In the genomic region with DNA sequence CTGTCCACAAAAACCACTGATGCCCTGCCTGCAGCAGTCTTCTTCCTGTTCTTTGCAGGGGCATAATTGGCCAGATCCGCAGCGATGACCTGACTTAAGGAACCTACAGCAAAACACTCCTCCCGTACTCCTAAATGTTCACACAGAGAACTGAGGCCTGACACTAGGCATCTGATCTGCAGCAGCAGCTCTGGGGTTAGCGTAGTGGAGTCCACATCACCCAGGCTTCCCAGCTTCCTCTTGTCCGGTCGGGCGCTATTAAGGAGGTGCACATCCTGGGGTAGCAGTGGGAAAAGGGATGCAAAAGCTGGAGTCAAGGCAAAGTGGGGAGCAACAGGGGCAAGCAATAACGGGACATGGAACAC, we compare ENCODE assay signal across 8 cellular contexts. TPM values are rescaled to one million over a fixed set of nuclear protein-coding genes. Genes with fewer than 3 reads are reported as not detected.
DNase-seq lines count a peak whose midpoint lies in the region; ATAC-seq and TF ChIP-seq lines count a peak whose summit lies in the region.

No MANE protein-coding gene starts in this region.

- peaks cover 5% of the 10 kb centered on the region for H3F3A ChIP-seq in neural progenitor cell (ENCODE audit: low read depth)

- peaks cover 6 to 52% (median 17%) of the 10 kb centered on the region in 3 donors for H3K4me1 ChIP-seq in esophagus squamous epithelium
- peaks cover 8% of the 10 kb centered on the region for H3K4me1 ChIP-seq in neural progenitor cell

- TF ChIP-seq CTCF in AG09309 (IDR thresholded peaks at IDR 0.05; ENCODE audit: control insufficient read depth, insufficient read depth, low read depth, low read length, missing control alignments) (no peak), esophagus squamous epithelium (IDR thresholded peaks at IDR 0.05) (no peak), neural progenitor cell (IDR thresholded peaks at IDR 0.05) (no peak)

- H3K4me1 Mint-ChIP-seq in T-helper 17 cell (peaks cover 38% of the 10 kb centered on the region), neural progenitor cell (peaks cover 21% of the 10 kb centered on the region)

- H3K79me2 ChIP-seq in neural progenitor cell (ENCODE audit: low read depth): no peaks in the 10 kb centered on the region

- H3K27me3 ChIP-seq in esophagus squamous epithelium: peaks cover 0 to 17% (median 0%) of the 10 kb centered on the region in 4 donors
- peaks cover 37% of the 10 kb centered on the region for H3K27me3 ChIP-seq in neural progenitor cell

- whole genome bisulfite sequencing in esophagus squamous epithelium, 2 donors: 0% methylated on average over 5 to 7 of the region's 8 CpGs

- peak overlapping the region; percentile 41 to 77 (median 60) for H3K27ac ChIP-seq in esophagus squamous epithelium
- no peak overlapping the region for H3K27ac ChIP-seq in neural progenitor cell

- no peaks in the 10 kb centered on the region for H3K9me3 Mint-ChIP-seq in neural progenitor cell

- no peak for TF ChIP-seq POLR2A in esophagus squamous epithelium (IDR thresholded peaks at IDR 0.05)

- peak overlapping the region; percentile 97 for H3K4me2 ChIP-seq in neural progenitor cell

- H3K27me3 Mint-ChIP-seq in T-helper 17 cell: peaks cover 11% of the 10 kb centered on the region
- peaks cover 4% of the 10 kb centered on the region for H3K27me3 Mint-ChIP-seq in neural progenitor cell (ENCODE audit: insufficient read depth, low read depth)

- peak overlapping the region; percentile 12 for H3K9ac ChIP-seq in neural progenitor cell

- H3K27ac Mint-ChIP-seq in T-helper 17 cell (peak overlapping the region; percentile 98), neural progenitor cell (no peak overlapping the region)

- H3K4me3 Mint-ChIP-seq in T-helper 17 cell: peak overlapping the region; percentile 98
- H3K4me3 Mint-ChIP-seq in neural progenitor cell: peak overlapping the region; percentile 93

- peak overlapping the region; percentile 63 for H3K4me3 ChIP-seq in AG09309 (ENCODE audit: control insufficient read depth, low read depth, low read length)
- peak overlapping the region; percentile 60 to 91 (median 78) for H3K4me3 ChIP-seq in esophagus squamous epithelium
- H3K4me3 ChIP-seq in neural progenitor cell: peak overlapping the region; percentile 71

- ATAC-seq in GM18909 (IDR thresholded peaks at IDR 0.05; ENCODE audit: poor library complexity, unreplicated experiment) (peak; percentile 23), T-helper 17 cell (no peak)

- no peaks in the 10 kb centered on the region for H4K20me1 ChIP-seq in neural progenitor cell (ENCODE audit: low read depth)

- H3K9me3 ChIP-seq in T-helper 17 cell (ENCODE audit: control insufficient read depth, low read length, poor library complexity, severe bottlenecking) (no peaks in the 10 kb centered on the region), esophagus squamous epithelium (no peaks in the 10 kb centered on the region), neural progenitor cell (ENCODE audit: low read depth) (no peaks in the 10 kb centered on the region)

- no peaks in the 10 kb centered on the region for H3K36me3 ChIP-seq in esophagus squamous epithelium
- no peaks in the 10 kb centered on the region for H3K36me3 ChIP-seq in neural progenitor cell

- intact Hi-C loops in esophagus squamous epithelium (cut with DNase I): no loop called here

- H2AFZ ChIP-seq in neural progenitor cell (replicated peaks): peak overlapping the region; percentile 97

- H3K36me3 Mint-ChIP-seq in T-helper 17 cell (ENCODE audit: low read depth): peaks cover 12% of the 10 kb centered on the region
- H3K36me3 Mint-ChIP-seq in neural progenitor cell: no peaks in the 10 kb centered on the region

- DNase-seq in AG09309 (ENCODE audit: low read depth) (no peak), HT-29 (ENCODE audit: low spot score) (peak; percentile 39), T-helper 17 cell (no peak), esophagus squamous epithelium (lab: John Stamatoyannopoulos, UW) (no peak), neural progenitor cell (ENCODE audit: low spot score) (peak; percentile 37), inferior parietal cortex (ENCODE audit: extremely low spot score) (no peak), KG1 (lab: John Stamatoyannopoulos, UW) (no peak)

RNA-seq across cellular contexts. Expression of a gene that starts 0.8 kb away (rescaled TPM):
- total RNA-seq in HT-29 (2014; rRNA removed; shearing (Covaris generic)): 32.7 and 33.1 TPM in 2 replicates
- 10 to 100 TPM; 19.3 to 26.7 TPM for total RNA-seq in T-helper 17 cell
- total RNA-seq in esophagus squamous epithelium: 10 to 100 TPM; 14.3 to 37.8 (median 27.7) TPM
- total RNA-seq in neural progenitor cell (ENCODE audit: low replicate concordance): 4.4 and 4.8 TPM in 2 replicates

RNA-seq across cellular contexts. Expression of a gene that starts 12.3 kb away (rescaled TPM):
- total RNA-seq in HT-29 (2014; rRNA removed; shearing (Covaris generic)): 29.7 and 34.6 TPM in 2 replicates
- total RNA-seq in T-helper 17 cell (10 to 100 TPM; 57.5 to 80.7 TPM), esophagus squamous epithelium (10 to 100 TPM; 24.8 to 46.0 (median 32.9) TPM), neural progenitor cell (ENCODE audit: low replicate concordance) (66.5 and 88.5 TPM in 2 replicates)

Comparison
In these comparisons a context has a peak if more than half of its experiments do, and no peak if none do; other contexts are left out.
1. DNase-seq: peak in HT-29 (single experiment) and neural progenitor cell (single experiment); none in AG09309 (single experiment), T-helper 17 cell (0 of 3), esophagus squamous epithelium (single experiment), inferior parietal cortex (single experiment) and KG1 (single experiment).
2. Peak in every context shown above with its lines, with median percentiles within 50 percentile points of each other: H3K4me3 ChIP-seq.